9 cellular contexts compared by ENCODE assay signal in genomic region chr4:128393111-128393704, GRCh38.
DNase-seq lines count a peak whose midpoint lies in the region; ATAC-seq and TF ChIP-seq lines count a peak whose summit lies in the region.
"Had no signal": no experiment of that assay in that cellular context is flagged by ENCODE, and none has a peak within 500 bp of the region (broad histone marks: within the 10 kb centered on the region; RNA-seq: fewer than 3 reads in every experiment).

No MANE protein-coding gene starts in this region.

- no peaks in the 10 kb centered on the region for H4K20me1 ChIP-seq in GM23248 (ENCODE audit: insufficient read depth)

- no peak for TF ChIP-seq EP300 in gastroesophageal sphincter (IDR thresholded peaks at IDR 0.05)

- no peak overlapping the region for H3K9ac ChIP-seq in GM23248

- H3K27ac ChIP-seq in GM23248 (peak overlapping the region; percentile 1; the same call in 1 of the 2 replicates), gastroesophageal sphincter (peak overlapping the region; percentile 43 to 83 (median 74)), SJCRH30 (no peak overlapping the region)

- TF ChIP-seq POLR2A in gastroesophageal sphincter (IDR thresholded peaks at IDR 0.05) = no peak

- 40 to 44% methylated on average over 6 of the region's 6 CpGs for WGBS in GM23248 (ENCODE audit: low coverage in 1 of 2, low lambda C conversion rate in 2 of 2, missing lambda C conversion rate in 2 of 2), 2 experiments
- WGBS in gastroesophageal sphincter (ENCODE audit: low coverage in 1 of 2), 2 donors = 24 to 36% methylated on average over 5 to 6 of the region's 6 CpGs

- H3K9me3 ChIP-seq in GM23248 (ENCODE audit: low read depth) = no peaks in the 10 kb centered on the region
- no peaks in the 10 kb centered on the region for H3K9me3 ChIP-seq in gastroesophageal sphincter
- no peaks in the 10 kb centered on the region for H3K9me3 ChIP-seq in SJCRH30 (replicated peaks)

- H3K9me2 ChIP-seq in GM23248 (ENCODE audit: insufficient read depth) = no peaks in the 10 kb centered on the region

- H3K4me3 ChIP-seq in GM23248 (no peak overlapping the region), gastroesophageal sphincter (no peak overlapping the region), SJCRH30 (no peak overlapping the region)

- in situ Hi-C loops in GM23248 (cut with MboI) = no loop called here

- DNase-seq in A172 (ENCODE audit: low spot score) = peak; percentile 75
- peak; percentile 55 for DNase-seq in GM23248
- peak; percentile 17 to 66 for DNase-seq in NCI-H446 (lab: John Stamatoyannopoulos, UW)
- DNase-seq in SJCRH30 = no peak
- no peak for DNase-seq in NK-92 treated with Interleukin-12 subunit alpha and Interleukin-12 subunit beta, amount 100 ng/mL, for 24 hours (lab: John Stamatoyannopoulos, UW)

- H3K4me1 ChIP-seq in GM23248 (ENCODE audit: insufficient read depth) (peaks cover 41% of the 10 kb centered on the region), gastroesophageal sphincter (peaks cover 7 to 68% (median 13%) of the 10 kb centered on the region in 3 donors), SJCRH30 (peaks cover 4% of the 10 kb centered on the region)

- no peaks in the 10 kb centered on the region for H3K36me3 ChIP-seq in GM23248 (ENCODE audit: low read depth)
- no peaks in the 10 kb centered on the region for H3K36me3 ChIP-seq in gastroesophageal sphincter
- no peaks in the 10 kb centered on the region for H3K36me3 ChIP-seq in SJCRH30

- no peak overlapping the region for H2AFZ ChIP-seq in GM23248

- no peak for TF ChIP-seq CTCF in gastroesophageal sphincter (IDR thresholded peaks at IDR 0.05)

- peak; percentile 15 for ATAC-seq in gastroesophageal sphincter
- no peak for ATAC-seq in GM21528 (IDR thresholded peaks at IDR 0.05; ENCODE audit: low FRiP score, unreplicated experiment)
- ATAC-seq in HG03025 (IDR thresholded peaks at IDR 0.05; ENCODE audit: low FRiP score, unreplicated experiment) = no peak
- ATAC-seq: HepG2 had no signal

- H3F3A ChIP-seq in GM23248 (ENCODE audit: insufficient read depth) = peaks cover 32% of the 10 kb centered on the region

- H3K27me3 ChIP-seq in GM23248 (replicated peaks; ENCODE audit: insufficient read depth) (no peaks in the 10 kb centered on the region), gastroesophageal sphincter (no peaks in the 10 kb centered on the region), SJCRH30 (no peaks in the 10 kb centered on the region)

- H3K4me2 ChIP-seq in GM23248 (ENCODE audit: unreplicated experiment) = peak overlapping the region; percentile 59

- no peaks in the 10 kb centered on the region for H3K79me2 ChIP-seq in GM23248 (ENCODE audit: insufficient read depth)

Comparison
In these comparisons a context has a peak if more than half of its experiments do, and no peak if none do; other contexts are left out.
1. DNase-seq: peak in A172 (single experiment), GM23248 (single experiment) and NCI-H446 (2 of 2); none in SJCRH30 (0 of 2) and NK-92 treated with Interleukin-12 subunit alpha and Interleukin-12 subunit beta, amount 100 ng/mL, for 24 hours (single experiment).